15 cellular contexts compared by ENCODE assay signal in the genomic region with DNA sequence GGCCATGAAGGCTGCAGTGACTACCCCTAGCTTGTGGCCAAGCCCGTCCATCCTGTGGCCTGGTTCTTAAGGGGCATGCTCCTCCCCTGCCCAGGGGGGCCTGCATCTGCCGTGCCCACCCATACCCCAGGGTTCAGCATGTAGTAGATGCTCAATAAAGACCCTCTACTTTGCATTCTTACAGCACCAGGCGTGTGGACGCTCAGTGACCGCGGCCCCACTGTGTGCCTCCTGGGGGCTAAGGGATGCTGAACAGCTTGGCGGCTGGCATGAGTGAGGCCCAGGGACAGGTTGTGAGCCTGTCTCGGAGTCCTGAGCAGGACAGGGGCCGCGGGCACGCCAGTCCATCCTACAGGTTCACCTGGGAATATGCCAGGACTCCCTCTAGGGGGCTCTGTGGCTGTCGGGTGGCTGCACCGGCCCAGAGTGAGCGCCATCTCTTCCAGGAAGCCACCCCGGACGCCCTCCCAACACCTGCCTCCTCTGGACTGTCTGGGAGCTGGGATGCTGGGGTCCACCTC. TPM values are rescaled to one million over a fixed set of nuclear protein-coding genes. Genes with fewer than 3 reads are reported as not detected.
A peak's percentile ranks its signal among the peaks of the same experiment; 100 is the strongest.
DNase-seq lines count a peak whose midpoint lies in the region; ATAC-seq, FAIRE-seq and TF ChIP-seq lines count a peak whose summit lies in the region.
"Had no signal": no experiment of that assay in that cellular context is flagged by ENCODE, and none has a peak within 500 bp of the region (broad histone marks: within the 10 kb centered on the region; RNA-seq: fewer than 3 reads in every experiment).

No MANE protein-coding gene starts in this region.

- no peak overlapping the region for H3K4me3 Mint-ChIP-seq in MCF 10A (ENCODE audit: unreplicated experiment)
- H3K4me3 Mint-ChIP-seq: mesothelial cell of epicardium had no signal

- TF ChIP-seq CTCF in MCF 10A (IDR thresholded peaks at IDR 0.05; ENCODE audit: unreplicated experiment) (peak; percentile 5), breast epithelium (IDR thresholded peaks at IDR 0.05) (no peak), PC-3 (conservative IDR thresholded peaks at IDR 0.05; ENCODE audit: low read depth, low read length) (peak; percentile 23; the same call in 1 of the 2 replicates), H1 (IDR thresholded peaks at IDR 0.05; ENCODE audit: control extremely low read depth in 1 of 3, insufficient read depth in 1 of 3, low read depth in 1 of 3, low read length in 3 of 3) (peak in 2 of 3 experiments; percentile 58; a peak in 3 of 4 replicates), upper lobe of right lung (IDR thresholded peaks at IDR 0.05) (no peak)

- BruUV-seq in MCF 10A (replicated peaks; lab: Mats Ljungman, UMichigan) (no TSS peak), PC-3 (replicated peaks; lab: Mats Ljungman, UMichigan) (no TSS peak)

- intact Hi-C loops in MCF 10A (cut with micrococcal nuclease) (no loop called here), breast epithelium (cut with DNase I; ENCODE audit: low total_unique reads) (no loop called here), PC-3 (cut with micrococcal nuclease) (no loop called here), upper lobe of right lung (cut with DNase I) (no loop called here), head of caudate nucleus (cut with DNase I) (no loop called here)

- peaks cover 35% of the 10 kb centered on the region for H3K36me3 Mint-ChIP-seq in MCF 10A (ENCODE audit: insufficient read depth, unreplicated experiment)
- H3K36me3 Mint-ChIP-seq: mesothelial cell of epicardium had no signal

- H2AK5ac ChIP-seq in H1 (ENCODE audit: low read depth, low read length): no peak overlapping the region

- peaks cover 27% of the 10 kb centered on the region for H3K79me1 ChIP-seq in H1 (ENCODE audit: low read depth, low read length)

- no peak overlapping the region for H2AFZ ChIP-seq in PC-3 (ENCODE audit: low read length)
- no peak overlapping the region for H2AFZ ChIP-seq in H1 (ENCODE audit: low read length)

- no peak overlapping the region for H4K8ac ChIP-seq in H1 (ENCODE audit: extremely low read depth, insufficient read depth, low read length)

- no peak for TF ChIP-seq EP300 in H1 (IDR thresholded peaks at IDR 0.05; ENCODE audit: borderline replicate concordance in 1 of 2, low read depth in 2 of 2, low read length in 2 of 2)

- TF ChIP-seq POLR2A in breast epithelium (IDR thresholded peaks at IDR 0.05): no peak
- TF ChIP-seq POLR2A in H1 (IDR thresholded peaks at IDR 0.05; ENCODE audit: control extremely low read depth in 1 of 2, low read depth in 2 of 2, low read length in 2 of 2): no peak

- no peak overlapping the region for H3K23ac ChIP-seq in H1 (ENCODE audit: insufficient read length)

- H3K23me2 ChIP-seq in H1 (ENCODE audit: low read depth, low read length): no peaks in the 10 kb centered on the region

- H4K5ac ChIP-seq in H1 (ENCODE audit: insufficient read length, low read depth, low read length): no peak overlapping the region

- no peak overlapping the region for H3K4me3 ChIP-seq in breast epithelium
- H3K4me3 ChIP-seq in PC-3 (ENCODE audit: low read length): no peak overlapping the region
- no peak overlapping the region for H3K4me3 ChIP-seq in H1 (ENCODE audit: extremely low read depth in 1 of 4, insufficient read depth in 2 of 4, low read depth in 3 of 4, low read length in 4 of 4)
- no peak overlapping the region for H3K4me3 ChIP-seq in upper lobe of right lung
- H3K4me3 ChIP-seq: gastroesophageal sphincter, testis had no signal

- peaks cover 13% of the 10 kb centered on the region for H3K4me1 Mint-ChIP-seq in MCF 10A (ENCODE audit: insufficient read depth, unreplicated experiment)

- H3K27me3 Mint-ChIP-seq in MCF 10A (ENCODE audit: insufficient read depth, unreplicated experiment): no peaks in the 10 kb centered on the region
- H3K27me3 Mint-ChIP-seq: brain had no signal

- H2BK12ac ChIP-seq in H1 (ENCODE audit: low read depth, low read length): no peak overlapping the region

- H3K9me2 ChIP-seq in PC-3 (replicated peaks; ENCODE audit: low read length): no peaks in the 10 kb centered on the region

- no peak for FAIRE-seq in H1 (lab: Jason Lieb, UNC)
- FAIRE-seq: RCC 7860 had no signal

- CTCF ChIA-PET in MCF 10A (lab: Yijun Ruan, JAX) (interaction anchor here (0.6 to 1.3 kb wide), 3 partner anchors 89 to 212 kb away, joined by 3 read pairs; no protein-coding TSS in a partner anchor), PC-3 (lab: Charles Lee) (no interaction called here), H1 (lab: Charles Lee; ENCODE audit: partially characterized antibody) (interaction anchor here (0.5 to 6.2 kb wide), 17 partner anchors 12 to 569 kb away, joined by 3 to 72 read pairs (median 3); no protein-coding TSS in a partner anchor)

- ATAC-seq in PC-3: no peak
- ATAC-seq in upper lobe of right lung: no peak
- ATAC-seq: gastroesophageal sphincter had no signal

- H3F3A ChIP-seq in PC-3 (ENCODE audit: low read length, unreplicated experiment): no peaks in the 10 kb centered on the region

- H3K4me2 ChIP-seq in PC-3 (ENCODE audit: low read length): no peak overlapping the region
- no peak overlapping the region for H3K4me2 ChIP-seq in H1 (ENCODE audit: insufficient read depth in 1 of 2, low read depth in 2 of 2, low read length in 2 of 2)

- no peak overlapping the region for H4K91ac ChIP-seq in H1 (replicated peaks; ENCODE audit: insufficient read length, low read length)

- H2BK120ac ChIP-seq in H1 (replicated peaks; ENCODE audit: low read depth, low read length): no peak overlapping the region

- no peaks in the 10 kb centered on the region for H3K36me3 ChIP-seq in breast epithelium
- H3K36me3 ChIP-seq in PC-3 (ENCODE audit: low read depth, low read length): no peaks in the 10 kb centered on the region
- peaks cover 0 to 8% (median 1%) of the 10 kb centered on the region in 4 experiments; a peak in 3 of 8 replicates for H3K36me3 ChIP-seq in H1 (ENCODE audit: control insufficient read depth in 2 of 4, insufficient read depth in 4 of 4, low read length in 3 of 4)
- peaks cover 33% of the 10 kb centered on the region for H3K36me3 ChIP-seq in upper lobe of right lung

- H3K27me3 ChIP-seq in breast epithelium (no peaks in the 10 kb centered on the region), PC-3 (ENCODE audit: low read length) (no peaks in the 10 kb centered on the region), H1 (replicated peaks in 1 of 4; ENCODE audit: control insufficient read depth in 3 of 4, extremely low read depth in 1 of 4, insufficient read depth in 3 of 4, low read length in 3 of 4) (no peaks in the 10 kb centered on the region), upper lobe of right lung (no peaks in the 10 kb centered on the region)
- H3K27me3 ChIP-seq: gastroesophageal sphincter, testis had no signal

- no peak overlapping the region for H3K18ac ChIP-seq in H1 (ENCODE audit: extremely low read depth, low read length)

- H3K27ac ChIP-seq in breast epithelium: no peak overlapping the region
- no peak overlapping the region for H3K27ac ChIP-seq in PC-3 (ENCODE audit: low read length)
- H3K27ac ChIP-seq in H1 (ENCODE audit: low read depth, low read length): no peak overlapping the region
- H3K27ac ChIP-seq in upper lobe of right lung: peak overlapping the region; percentile 24
- H3K27ac ChIP-seq: gastroesophageal sphincter, testis had no signal

- H4K20me1 ChIP-seq in PC-3 (ENCODE audit: low read length): no peaks in the 10 kb centered on the region
- peaks cover 28 to 56% of the 10 kb centered on the region in 2 experiments for H4K20me1 ChIP-seq in H1 (replicated peaks in 1 of 2; ENCODE audit: control insufficient read depth in 1 of 2, insufficient read depth in 2 of 2, low read length in 2 of 2)

- peak; percentile 25 to 57; a peak in 3 of 4 replicates for TF ChIP-seq RAD21 in H1 (IDR thresholded peaks at IDR 0.05 in 1 of 2, conservative IDR thresholded peaks at IDR 0.05 in 1 of 2; ENCODE audit: low read depth in 2 of 2, low read length in 2 of 2)

- no peak overlapping the region for H2BK5ac ChIP-seq in H1 (ENCODE audit: low read depth, low read length)

- H2BK15ac ChIP-seq in H1 (ENCODE audit: low read length): no peak overlapping the region

- peaks cover 0 to 3% of the 10 kb centered on the region in 2 donors for H3K4me1 ChIP-seq in breast epithelium
- peaks cover 18% of the 10 kb centered on the region for H3K4me1 ChIP-seq in PC-3 (ENCODE audit: insufficient read depth, low read length)
- H3K4me1 ChIP-seq in H1 (replicated peaks in 1 of 4; ENCODE audit: control insufficient read depth in 3 of 4, insufficient read depth in 4 of 4, low read length in 3 of 4): peaks cover 0 to 10% (median 0%) of the 10 kb centered on the region in 4 experiments; a peak in 1 of 7 replicates
- H3K4me1 ChIP-seq in upper lobe of right lung: peaks cover 84% of the 10 kb centered on the region
- H3K4me1 ChIP-seq: testis had no signal

- H3K79me2 ChIP-seq in PC-3 (ENCODE audit: low read length) (0 out of 2 replicates have a peak, but pooled peaks cover 6% of the 10 kb centered on the region), H1 (ENCODE audit: control insufficient read depth in 1 of 2, insufficient read depth in 2 of 2, low read length in 2 of 2) (peaks cover 0 to 84% of the 10 kb centered on the region in 2 experiments; a peak in 3 of 4 replicates)

- DNase-seq in MCF 10A (ENCODE audit: unreplicated experiment) (no peak), breast epithelium (ENCODE audit: low spot score in 2 of 2) (no peak), PC-3 (no peak), H1 (ENCODE audit: low read depth in 1 of 2, low spot score in 2 of 2) (no peak), upper lobe of right lung (no peak), MV-4-11 (lab: John Stamatoyannopoulos, UW) (no peak), head of caudate nucleus (no peak)
- DNase-seq in activated T-cell treated with anti-CD3 and anti-CD28 coated beads, Interleukin-2, amount 50 U/mL, for 48 hours: no peak
- DNase-seq: islet precursor cell, NCI-H1436 treated with DMSO at 0.1 percent for 48 hours, testis had no signal

- POLR2A ChIA-PET in MCF 10A (lab: Yijun Ruan, JAX) (no interaction called here), PC-3 (lab: Charles Lee; ENCODE audit: unreplicated experiment) (no interaction called here), H1 (lab: Charles Lee; ENCODE audit: partially characterized antibody) (interaction anchor here (1.0 kb wide), 1 partner anchor 28 kb away, joined by 3 read pairs; no protein-coding TSS in a partner anchor)

- H3K9me3 Mint-ChIP-seq in MCF 10A (ENCODE audit: unreplicated experiment): no peaks in the 10 kb centered on the region
- H3K9me3 Mint-ChIP-seq: brain, mesothelial cell of epicardium had no signal

- H3K4ac ChIP-seq in H1 (replicated peaks; ENCODE audit: insufficient read length, low read depth, low read length): no peak overlapping the region

- H2BK20ac ChIP-seq in H1 (ENCODE audit: low read length): no peak overlapping the region

- H3K14ac ChIP-seq in H1 (ENCODE audit: insufficient read length): no peak overlapping the region

- H3K27ac Mint-ChIP-seq in MCF 10A (ENCODE audit: low read depth, unreplicated experiment): no peak overlapping the region
- H3K27ac Mint-ChIP-seq: mesothelial cell of epicardium had no signal

- WGBS in H1 (ENCODE audit: extremely low coverage in 1 of 2, insufficient coverage in 1 of 2, insufficient read length in 1 of 2, insufficient replicate concordance in 2 of 2, low coverage in 1 of 2, low lambda C conversion rate in 2 of 2, missing lambda C conversion rate in 1 of 2), 2 experiments: 90% methylated on average over 16 of the region's 16 CpGs; no CpG with 5 or more reads in 1 of the 2 experiments

- H3K9me3 ChIP-seq in breast epithelium: no peaks in the 10 kb centered on the region
- H3K9me3 ChIP-seq in PC-3 (ENCODE audit: low read length): no peaks in the 10 kb centered on the region
- no peaks in the 10 kb centered on the region for H3K9me3 ChIP-seq in H1 (ENCODE audit: insufficient read depth in 2 of 2, low read depth in 1 of 2, low read length in 1 of 2)
- no peaks in the 10 kb centered on the region for H3K9me3 ChIP-seq in upper lobe of right lung
- H3K9me3 ChIP-seq: gastroesophageal sphincter, testis had no signal

- H3K56ac ChIP-seq in H1 (replicated peaks; ENCODE audit: insufficient read length, low read depth, low read length): no peak overlapping the region

- H3K9ac ChIP-seq in PC-3 (ENCODE audit: low read length) (no peak overlapping the region), H1 (replicated peaks in 1 of 4; ENCODE audit: extremely low read depth in 1 of 4, low read depth in 3 of 4, low read length in 3 of 4) (no peak overlapping the region; a peak in 1 of 7 replicates)

RNA-seq across cellular contexts. Expression of gene NOTCH1, which starts 9.1 kb away (rescaled TPM):
- total RNA-seq in MCF 10A (2022) (37.5 and 53.4 TPM in 2 replicates), breast epithelium (10 to 100 TPM; 12.6 to 33.8 (median 21.1) TPM), PC-3 (2014; rRNA removed) (14.3 and 20.8 TPM in 2 replicates), upper lobe of right lung (114 TPM)
- total RNA-seq in H1 (2021; fragmentation: NEBNext Ultra II Directional; extraction: Animal tissue kit (Norgen Biotek cat#: 25700)): 55.6 and 60.9 TPM in 2 replicates
- 6.9 and 19.9 TPM in 2 replicates for polyA plus RNA-seq in H1 (2011; rRNA removed)
- 7.3 TPM for polyA plus RNA-seq in H1 (2011; cell fraction: cytosol; rRNA removed)
- 41.0 TPM for polyA plus RNA-seq in H1 (2011; cell fraction: nucleus; rRNA removed)
- polyA plus RNA-seq in H1 (2012, experiment 1 of 2): 17.4 to 31.4 TPM (median 28.7 TPM) in 4 replicates
- polyA plus RNA-seq in H1 (2012, experiment 2 of 2): 20.1 TPM
- polyA plus RNA-seq in H1 (2013, experiment 1 of 2): 33.5 TPM
- polyA plus RNA-seq in H1 (2013, experiment 2 of 2): 26.3 TPM
- polyA minus RNA-seq in H1 (2011; rRNA and poly(A)+ RNA removed): 12.2 and 13.8 TPM in 2 replicates
- polyA minus RNA-seq in H1 (2011; cell fraction: cytosol; rRNA and poly(A)+ RNA removed): 58.8 TPM
- 41.9 TPM for polyA minus RNA-seq in H1 (2011; cell fraction: nucleus; rRNA and poly(A)+ RNA removed)

RNA-seq across cellular contexts. Expression of gene SEC16A, which starts 53.9 kb away (rescaled TPM):
- total RNA-seq in MCF 10A (2022): 85.8 and 88.8 TPM in 2 replicates
- 10 to 100 TPM; 41.9 to 55.1 (median 42.9) TPM for total RNA-seq in breast epithelium
- 28.3 and 33.5 TPM in 2 replicates for total RNA-seq in PC-3 (2014; rRNA removed)
- total RNA-seq in H1 (2021; fragmentation: NEBNext Ultra II Directional; extraction: Animal tissue kit (Norgen Biotek cat#: 25700)): 47.1 and 49.0 TPM in 2 replicates
- polyA plus RNA-seq in H1 (2011; rRNA removed): 21.6 and 25.1 TPM in 2 replicates
- polyA plus RNA-seq in H1 (2011; cell fraction: cytosol; rRNA removed): 14.2 TPM
- polyA plus RNA-seq in H1 (2011; cell fraction: nucleus; rRNA removed): 48.6 TPM
- 37.5 to 42.3 TPM (median 39.5 TPM) in 4 replicates for polyA plus RNA-seq in H1 (2012, experiment 1 of 2)
- 38.1 TPM for polyA plus RNA-seq in H1 (2012, experiment 2 of 2)
- 26.8 TPM for polyA plus RNA-seq in H1 (2013, experiment 1 of 2)
- 24.9 TPM for polyA plus RNA-seq in H1 (2013, experiment 2 of 2)
- 20.7 and 22.0 TPM in 2 replicates for polyA minus RNA-seq in H1 (2011; rRNA and poly(A)+ RNA removed)
- polyA minus RNA-seq in H1 (2011; cell fraction: cytosol; rRNA and poly(A)+ RNA removed): 27.2 TPM
- 24.2 TPM for polyA minus RNA-seq in H1 (2011; cell fraction: nucleus; rRNA and poly(A)+ RNA removed)
- 63.7 TPM for total RNA-seq in upper lobe of right lung

Comparison
In these comparisons a context has a peak if more than half of its experiments do, and no peak if none do; other contexts are left out.
1. CTCF ChIP-seq: peak in MCF 10A (single experiment), PC-3 (single experiment) and H1 (2 of 3); none in breast epithelium (0 of 3) and upper lobe of right lung (single experiment).